In genomic region chr19:30228726-30229523, GRCh38 we compare ENCODE assay signal across 1 cellular context.
TF ChIP-seq lines count a peak whose summit lies in the region.

No MANE protein-coding gene starts in this region.

TF ChIP-seq in WTC11, 78 proteins besides CTCF, POLR2A, EP300 and RAD21 (continued from another document):
- no peak for TF ChIP-seq AFF4 (CRISPR knock-in tag; IDR thresholded peaks at IDR 0.05; ENCODE audit: borderline replicate concordance)
TF ChIP-seq in WTC11: peak in this region for 0.
